In genomic region chr14:52723514-52724359, GRCh38 we compare ENCODE assay signal across 1 cellular context.
A peak's percentile ranks its signal among the peaks of the same experiment; 100 is the strongest.
TF ChIP-seq lines count a peak whose summit lies in the region.

No MANE protein-coding gene starts in this region.

TF ChIP-seq in liver, 16 proteins besides CTCF, POLR2A, EP300 and RAD21 (continued from another document):
- peak; percentile 8 to 53 for TF ChIP-seq RXRA (IDR thresholded peaks at IDR 0.05)
- TF ChIP-seq EGR1 (IDR thresholded peaks at IDR 0.05; ENCODE audit: low read depth in 2 of 2), result no peak
- TF ChIP-seq, protein P1, sequence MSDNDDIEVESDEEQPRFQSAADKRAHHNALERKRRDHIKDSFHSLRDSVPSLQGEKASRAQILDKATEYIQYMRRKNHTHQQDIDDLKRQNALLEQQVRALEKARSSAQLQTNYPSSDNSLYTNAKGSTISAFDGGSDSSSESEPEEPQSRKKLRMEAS (IDR thresholded peaks at IDR 0.05), result no peak
